1 cellular context compared by ENCODE assay signal in the genomic region with DNA sequence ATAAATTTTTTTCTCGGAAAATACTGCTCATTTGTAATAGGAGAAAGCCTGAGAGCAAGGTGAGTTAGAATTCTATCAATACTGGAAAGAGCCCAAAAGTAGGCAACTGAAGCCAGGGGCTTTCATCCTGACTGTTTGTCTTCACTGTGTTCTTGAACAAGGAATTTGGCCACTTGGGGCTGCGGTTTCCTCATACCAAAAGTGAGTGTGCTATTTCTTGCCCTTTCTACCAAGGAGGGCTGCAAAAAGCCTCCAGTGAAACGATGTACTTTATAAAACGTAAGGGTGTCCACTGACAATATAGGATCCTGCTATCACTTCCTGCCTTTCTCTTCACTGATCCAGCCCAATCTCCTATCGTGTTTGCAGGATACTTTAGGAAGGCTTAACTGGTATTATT.
TF ChIP-seq lines count a peak whose summit lies in the region.

No MANE protein-coding gene starts in this region.

TF ChIP-seq in H1, 55 proteins besides CTCF, POLR2A, EP300 and RAD21:
- no peak for TF ChIP-seq RNF2 (IDR thresholded peaks at IDR 0.05; ENCODE audit: borderline replicate concordance, low read depth, low read length, missing control alignments, poor library complexity, severe bottlenecking)
- TF ChIP-seq PHF8 (conservative IDR thresholded peaks at IDR 0.05; ENCODE audit: low read depth, low read length): no peak
- no peak for TF ChIP-seq SRF (IDR thresholded peaks at IDR 0.05; ENCODE audit: low read depth, low read length)
- TF ChIP-seq, protein P1, sequence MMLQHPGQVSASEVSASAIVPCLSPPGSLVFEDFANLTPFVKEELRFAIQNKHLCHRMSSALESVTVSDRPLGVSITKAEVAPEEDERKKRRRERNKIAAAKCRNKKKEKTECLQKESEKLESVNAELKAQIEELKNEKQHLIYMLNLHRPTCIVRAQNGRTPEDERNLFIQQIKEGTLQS (IDR thresholded peaks at IDR 0.05; ENCODE audit: insufficient read depth, low read depth, low read length): no peak
- TF ChIP-seq SAP30 (IDR thresholded peaks at IDR 0.05; ENCODE audit: insufficient read depth, insufficient replicate concordance, low read length): no peak
- no peak for TF ChIP-seq SIRT6 (IDR thresholded peaks at IDR 0.05; ENCODE audit: low read length)
- no peak for TF ChIP-seq CREB1 (IDR thresholded peaks at IDR 0.05)
- TF ChIP-seq CTBP2 (IDR thresholded peaks at IDR 0.05; ENCODE audit: borderline replicate concordance, insufficient read depth, insufficient read length, low read length): no peak
- TF ChIP-seq SP2 (IDR thresholded peaks at IDR 0.05; ENCODE audit: low read length): no peak
- TF ChIP-seq SP4 (IDR thresholded peaks at IDR 0.05; ENCODE audit: low read length): no peak
- TF ChIP-seq TAF7 (optimal IDR thresholded peaks at IDR 0.05; ENCODE audit: borderline replicate concordance, low read depth, low read length): no peak
- TF ChIP-seq POLR2AphosphoS5 (IDR thresholded peaks at IDR 0.05; ENCODE audit: low read depth, low read length): no peak
- no peak for TF ChIP-seq HDAC6 (IDR thresholded peaks at IDR 0.05; ENCODE audit: low read depth, low read length)
- no peak for TF ChIP-seq CHD1 (IDR thresholded peaks at IDR 0.05; ENCODE audit: low read depth, low read length)
- TF ChIP-seq NRF1 (IDR thresholded peaks at IDR 0.05; ENCODE audit: low read depth, low read length): no peak
TF ChIP-seq in H1: peak in this region for 0.
